Comparison of ENCODE assay signal across 8 cellular contexts in the genomic region with DNA sequence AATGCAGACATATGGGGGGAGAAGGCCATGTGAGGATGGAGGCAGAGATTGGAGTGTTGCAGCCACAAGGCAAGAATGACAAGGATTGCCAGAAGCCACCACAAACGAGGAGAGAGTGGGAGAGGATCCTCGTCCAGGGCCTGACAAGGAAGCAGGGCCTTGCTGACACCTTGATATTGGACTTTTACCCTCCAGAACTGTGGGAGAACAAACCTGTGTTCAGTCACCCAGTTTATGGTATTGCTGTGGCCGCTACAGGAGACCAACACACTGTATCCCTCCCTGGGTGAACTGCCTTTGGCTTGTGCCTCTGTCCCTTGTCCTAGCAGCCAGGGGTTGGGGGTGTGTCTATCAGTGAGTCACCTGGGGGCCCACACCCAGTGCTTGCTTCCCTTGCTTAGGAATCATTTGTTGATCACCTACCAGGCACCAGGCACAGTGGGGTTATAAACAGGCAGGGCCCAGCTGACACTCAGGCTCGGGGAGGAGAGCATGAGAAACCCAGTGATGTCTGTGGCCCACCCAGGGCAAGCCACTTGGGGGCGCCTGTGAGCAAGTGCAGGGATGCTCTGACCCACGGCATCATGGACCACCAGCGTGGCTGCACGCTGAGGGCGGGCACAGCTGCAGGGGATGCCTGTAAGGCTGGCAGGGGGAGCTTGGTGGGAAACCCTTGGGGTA. TPM values are rescaled to one million over a fixed set of nuclear protein-coding genes. Genes with fewer than 3 reads are reported as not detected.
DNase-seq lines count a peak whose midpoint lies in the region; ATAC-seq, FAIRE-seq and TF ChIP-seq lines count a peak whose summit lies in the region.

No MANE protein-coding gene starts in this region.

- no peaks in the 10 kb centered on the region for H3K36me3 ChIP-seq in Caco-2 (ENCODE audit: control insufficient read depth, insufficient read depth, low read length)
- no peaks in the 10 kb centered on the region for H3K36me3 ChIP-seq in HepG2 (replicated peaks in 1 of 2; ENCODE audit: control insufficient read depth in 1 of 2, insufficient read depth in 2 of 2, low read length in 2 of 2)
- H3K36me3 ChIP-seq in sigmoid colon = no peaks in the 10 kb centered on the region

- H3K27ac ChIP-seq in HepG2 (ENCODE audit: extremely low read length, insufficient read depth, low read length) = no peak overlapping the region
- H3K27ac ChIP-seq in sigmoid colon = no peak overlapping the region

- H3K4me1 Mint-ChIP-seq in Caco-2 (ENCODE audit: low read depth, unreplicated experiment) = no peaks in the 10 kb centered on the region
- H3K4me1 Mint-ChIP-seq in HFFc6 (ENCODE audit: low read depth) = no peaks in the 10 kb centered on the region

- no peaks in the 10 kb centered on the region for H3K4me1 ChIP-seq in Caco-2
- H3K4me1 ChIP-seq in HepG2 (ENCODE audit: insufficient read depth, low read length) = peaks cover 25% of the 10 kb centered on the region
- peaks cover 0 to 5% (median 0%) of the 10 kb centered on the region in 4 donors for H3K4me1 ChIP-seq in sigmoid colon

- no peaks in the 10 kb centered on the region for H3K27me3 Mint-ChIP-seq in Caco-2 (ENCODE audit: insufficient read depth, unreplicated experiment)
- peaks cover 6% of the 10 kb centered on the region for H3K27me3 Mint-ChIP-seq in HFFc6 (ENCODE audit: insufficient read depth)

- no peaks in the 10 kb centered on the region for H3K9me3 Mint-ChIP-seq in Caco-2 (ENCODE audit: unreplicated experiment)
- no peaks in the 10 kb centered on the region for H3K9me3 Mint-ChIP-seq in HFFc6

- H3K36me3 Mint-ChIP-seq in Caco-2 (ENCODE audit: insufficient read depth, unreplicated experiment) (peaks cover 6% of the 10 kb centered on the region), HFFc6 (ENCODE audit: low read depth) (no peaks in the 10 kb centered on the region)

- POLR2A ChIA-PET in Caco-2 (lab: Charles Lee) (no interaction called here), HepG2 (lab: Yijun Ruan, JAX) (no interaction called here)

- H3K9me3 ChIP-seq in Caco-2 (no peaks in the 10 kb centered on the region), HepG2 (ENCODE audit: low read length) (no peaks in the 10 kb centered on the region), sigmoid colon (no peaks in the 10 kb centered on the region)

- ATAC-seq in HepG2 (peak; percentile 40), HG03378 (IDR thresholded peaks at IDR 0.05; ENCODE audit: unreplicated experiment) (no peak), GM19452 (IDR thresholded peaks at IDR 0.05; ENCODE audit: unreplicated experiment) (no peak), HG03565 (IDR thresholded peaks at IDR 0.05; ENCODE audit: unreplicated experiment) (no peak)

- H4K20me1 ChIP-seq in HepG2 (ENCODE audit: insufficient read depth, low read length) = no peaks in the 10 kb centered on the region

- WGBS in HepG2 (ENCODE audit: low lambda C conversion rate) = 16% methylated on average over 9 of the region's 9 CpGs
- 62 to 76% methylated on average over 9 of the region's 9 CpGs for WGBS in sigmoid colon, 2 donors

- H3K4me2 ChIP-seq in HepG2 (ENCODE audit: low read depth, low read length) = no peak overlapping the region

- peak; percentile 28 to 29 for TF ChIP-seq CTCF in Caco-2 (IDR thresholded peaks at IDR 0.05; ENCODE audit: insufficient read depth in 1 of 2, low read depth in 1 of 2, low read length in 1 of 2, severe bottlenecking in 1 of 2, unreplicated experiment in 1 of 2)
- peak; percentile 74 for TF ChIP-seq CTCF in HFFc6 (IDR thresholded peaks at IDR 0.05)
- TF ChIP-seq CTCF in HepG2 (CRISPR knock-in tag; IDR thresholded peaks at IDR 0.05) = peak; percentile 86
- peak in 1 of 4 experiments; percentile 19 for TF ChIP-seq CTCF in sigmoid colon (IDR thresholded peaks at IDR 0.05)

- no peak overlapping the region for H3K4me3 Mint-ChIP-seq in Caco-2 (ENCODE audit: unreplicated experiment)
- no peak overlapping the region for H3K4me3 Mint-ChIP-seq in HFFc6

- no peaks in the 10 kb centered on the region for H3K79me2 ChIP-seq in HepG2 (ENCODE audit: insufficient read depth, low read length)

- H3K27ac Mint-ChIP-seq in Caco-2 (ENCODE audit: unreplicated experiment) (no peak overlapping the region), HFFc6 (no peak overlapping the region)

- H3K27me3 ChIP-seq in Caco-2 (replicated peaks; ENCODE audit: control insufficient read depth, insufficient read depth, low read length) (no peaks in the 10 kb centered on the region), HepG2 (ENCODE audit: control insufficient read depth in 1 of 2, insufficient read depth in 2 of 2, low read length in 2 of 2) (peaks cover 2 to 26% of the 10 kb centered on the region in 2 experiments; a peak in 3 of 5 replicates), sigmoid colon (no peaks in the 10 kb centered on the region)

- in situ Hi-C loops in HepG2 (cut with HindIII; ENCODE audit: extremely low pct_ligation_motif_present, low pct_unique_long_range_greater_than_20kb) = loop anchor here (10.0 kb wide), 1 partner anchor 109 kb away; no protein-coding TSS in a partner anchor

- peak; percentile 31; the same call in 1 of the 2 replicates for TF ChIP-seq RAD21 in HepG2 (CRISPR knock-in tag; IDR thresholded peaks at IDR 0.05)

- H3K4me3 ChIP-seq in Caco-2 (ENCODE audit: low read depth, low read length) = no peak overlapping the region
- no peak overlapping the region for H3K4me3 ChIP-seq in HepG2 (replicated peaks in 1 of 3; ENCODE audit: insufficient read depth in 1 of 3, low read depth in 2 of 3, low read length in 3 of 3)
- H3K4me3 ChIP-seq in sigmoid colon = no peak overlapping the region

- TF ChIP-seq POLR2A in HepG2 (IDR thresholded peaks at IDR 0.05; ENCODE audit: insufficient read depth in 1 of 2, low read depth in 2 of 2, low read length in 2 of 2) (no peak), sigmoid colon (IDR thresholded peaks at IDR 0.05) (no peak)

- no TSS peak for BruUV-seq in Caco-2 (replicated peaks; lab: Mats Ljungman, UMichigan)
- no TSS peak for BruUV-seq in HepG2 (replicated peaks; lab: Mats Ljungman, UMichigan)

- DNase-seq in Caco-2 (peak; percentile 22 to 46), HFFc6 (no peak), activated T-cell treated with anti-CD3 and anti-CD28 coated beads for 48 hours (ENCODE audit: low read depth) (peak; percentile 55), HepG2 (ENCODE audit: low spot score) (no peak), sigmoid colon (no peak)

- no peak for FAIRE-seq in HepG2 (lab: Jason Lieb, UNC)

- TF ChIP-seq EP300 in HepG2 (IDR thresholded peaks at IDR 0.05; ENCODE audit: low read depth in 2 of 2, low read length in 2 of 2) (no peak), HepG2 (CRISPR knock-in tag; IDR thresholded peaks at IDR 0.05; ENCODE audit: borderline replicate concordance) (no peak), sigmoid colon (IDR thresholded peaks at IDR 0.05) (no peak)

- H2AFZ ChIP-seq in HepG2 (ENCODE audit: low read length) = no peak overlapping the region

- intact Hi-C loops in Caco-2 (cut with micrococcal nuclease; ENCODE audit: unreplicated experiment) = no loop called here
- intact Hi-C loops in HepG2 (cut with micrococcal nuclease; ENCODE audit: unreplicated experiment) = loop anchor here (1.0 to 2.0 kb wide), 2 partner anchors 15 to 107 kb away; no protein-coding TSS in a partner anchor
- intact Hi-C loops in sigmoid colon (cut with DNase I) = loop anchor here (5.0 kb wide), 1 partner anchor 106 kb away; no protein-coding TSS in a partner anchor

- no peak overlapping the region for H3K9ac ChIP-seq in HepG2 (ENCODE audit: insufficient read depth, low read depth, low read length)

- CTCF ChIA-PET in Caco-2 (lab: Charles Lee) = interaction anchor here (1.0 to 1.2 kb wide), 2 partner anchors 107 to 130 kb away, joined by 3 to 5 read pairs; no protein-coding TSS in a partner anchor
- CTCF ChIA-PET in HepG2 (lab: Yijun Ruan, JAX; ENCODE audit: low intra/inter-chr PET ratio, low total read pairs) = interaction anchor here (0.7 to 1.1 kb wide), 2 partner anchors 106 to 475 kb away, joined by 3 read pairs; no protein-coding TSS in a partner anchor

RNA-seq across cellular contexts. Expression of gene TMEM185B, which starts 17.2 kb away (rescaled TPM):
- 67.3 and 69.9 TPM in 2 replicates for total RNA-seq in Caco-2 (2022)
- total RNA-seq in HFFc6 (2021; fragmentation: NEBNext Ultra II Directional; extraction: Animal tissue kit (Norgen Biotek cat#: 25700)) = 10 to 100 TPM; 29.2 to 36.4 (median 31.3) TPM
- total RNA-seq in HepG2 (2016; rRNA removed; fragmentation: Illumina TruSeq; extraction: Trizol) = 3.5 and 7.0 TPM in 2 replicates
- 1.2 and 1.8 TPM in 2 replicates for total RNA-seq in HepG2 (2016; cell fraction: cytosol; rRNA removed; fragmentation: Illumina TruSeq; extraction: Trizol; ENCODE audit: low read depth)
- 2.9 and 6.9 TPM in 2 replicates for total RNA-seq in HepG2 (2016; cell fraction: insoluble cytoplasmic fraction; rRNA removed; fragmentation: Illumina TruSeq; extraction: Trizol)
- total RNA-seq in HepG2 (2016; cell fraction: membrane; rRNA removed; fragmentation: Illumina TruSeq; extraction: Trizol) = 3.8 and 4.7 TPM in 2 replicates
- 6.4 and 7.9 TPM in 2 replicates for total RNA-seq in HepG2 (2016; cell fraction: nucleus; rRNA removed; fragmentation: Illumina TruSeq; extraction: Trizol)
- polyA plus RNA-seq in HepG2 (2011; rRNA removed) = 5.6 and 5.7 TPM in 2 replicates
- polyA plus RNA-seq in HepG2 (2011; cell fraction: cytosol; rRNA removed) = 6.0 and 6.3 TPM in 2 replicates
- 9.5 and 9.8 TPM in 2 replicates for polyA plus RNA-seq in HepG2 (2011; cell fraction: nucleus; rRNA removed)
- polyA plus RNA-seq in HepG2 (2012) = 7.3 and 7.8 TPM in 2 replicates
- 1.2 and 1.8 TPM in 2 replicates for polyA plus RNA-seq in HepG2 (2016; cell fraction: cytosol; fragmentation: Illumina TruSeq; extraction: Trizol; ENCODE audit: low read depth)
- polyA plus RNA-seq in HepG2 (2016; cell fraction: insoluble cytoplasmic fraction; fragmentation: Illumina TruSeq; extraction: Trizol; ENCODE audit: low read depth) = 3.2 and 5.0 TPM in 2 replicates
- 2.4 and 3.2 TPM in 2 replicates for polyA plus RNA-seq in HepG2 (2016; cell fraction: membrane; fragmentation: Illumina TruSeq; extraction: Trizol; ENCODE audit: low read depth)
- 8.5 and 10.2 TPM in 2 replicates for polyA plus RNA-seq in HepG2 (2016; cell fraction: nucleus; fragmentation: Illumina TruSeq; extraction: Trizol; ENCODE audit: insufficient read depth, low read depth)
- 13.7 and 14.5 TPM in 2 replicates for polyA minus RNA-seq in HepG2 (2011; rRNA and poly(A)+ RNA removed; ENCODE audit: low replicate concordance)
- 4.8 and 5.5 TPM in 2 replicates for polyA minus RNA-seq in HepG2 (2011; cell fraction: cytosol; rRNA and poly(A)+ RNA removed)
- 5.2 and 7.0 TPM in 2 replicates for polyA minus RNA-seq in HepG2 (2011; cell fraction: nucleus; rRNA and poly(A)+ RNA removed)
- total RNA-seq in sigmoid colon = 10 to 100 TPM; 16.8 to 32.1 (median 25.0) TPM
- 1 to 10 TPM; 1.6 to 9.7 (median 1.8) TPM for polyA plus RNA-seq in sigmoid colon

RNA-seq across cellular contexts. Expression of gene RALB, which starts 46.6 kb away (rescaled TPM):
- total RNA-seq in Caco-2 (2022) (56.5 and 59.4 TPM in 2 replicates), HepG2 (2016; rRNA removed; fragmentation: Illumina TruSeq; extraction: Trizol) (43.2 and 65.4 TPM in 2 replicates), sigmoid colon (10 to 100 TPM; 47.9 to 60.2 (median 50.5) TPM)
- 10 to 100 TPM; 60.1 to 72.5 (median 69.2) TPM for total RNA-seq in HFFc6 (2021; fragmentation: NEBNext Ultra II Directional; extraction: Animal tissue kit (Norgen Biotek cat#: 25700))
- 14.7 and 15.0 TPM in 2 replicates for total RNA-seq in HepG2 (2016; cell fraction: cytosol; rRNA removed; fragmentation: Illumina TruSeq; extraction: Trizol; ENCODE audit: low read depth)
- 46.9 and 63.2 TPM in 2 replicates for total RNA-seq in HepG2 (2016; cell fraction: insoluble cytoplasmic fraction; rRNA removed; fragmentation: Illumina TruSeq; extraction: Trizol)
- 40.6 and 40.7 TPM in 2 replicates for total RNA-seq in HepG2 (2016; cell fraction: membrane; rRNA removed; fragmentation: Illumina TruSeq; extraction: Trizol)
- total RNA-seq in HepG2 (2016; cell fraction: nucleus; rRNA removed; fragmentation: Illumina TruSeq; extraction: Trizol) = 18.9 and 20.9 TPM in 2 replicates
- polyA plus RNA-seq in HepG2 (2011; rRNA removed) (28.5 and 37.8 TPM in 2 replicates), sigmoid colon (100 to 1,000 TPM in 2 of 3 donors, 10 to 100 TPM in 1; 86.6 to 143 (median 118) TPM)
- polyA plus RNA-seq in HepG2 (2011; cell fraction: cytosol; rRNA removed) = 27.1 and 34.7 TPM in 2 replicates
- polyA plus RNA-seq in HepG2 (2011; cell fraction: nucleus; rRNA removed) = 7.9 and 9.7 TPM in 2 replicates
- 25.9 and 28.9 TPM in 2 replicates for polyA plus RNA-seq in HepG2 (2012)
- polyA plus RNA-seq in HepG2 (2016; cell fraction: cytosol; fragmentation: Illumina TruSeq; extraction: Trizol; ENCODE audit: low read depth) = 17.5 and 21.3 TPM in 2 replicates
- polyA plus RNA-seq in HepG2 (2016; cell fraction: insoluble cytoplasmic fraction; fragmentation: Illumina TruSeq; extraction: Trizol; ENCODE audit: low read depth) = 77.8 and 83.3 TPM in 2 replicates
- polyA plus RNA-seq in HepG2 (2016; cell fraction: membrane; fragmentation: Illumina TruSeq; extraction: Trizol; ENCODE audit: low read depth) = 40.5 and 41.2 TPM in 2 replicates
- polyA plus RNA-seq in HepG2 (2016; cell fraction: nucleus; fragmentation: Illumina TruSeq; extraction: Trizol; ENCODE audit: insufficient read depth, low read depth) = 29.6 and 37.1 TPM in 2 replicates
- polyA minus RNA-seq in HepG2 (2011; rRNA and poly(A)+ RNA removed; ENCODE audit: low replicate concordance) = 7.6 and 34.5 TPM in 2 replicates
- 18.2 and 26.6 TPM in 2 replicates for polyA minus RNA-seq in HepG2 (2011; cell fraction: cytosol; rRNA and poly(A)+ RNA removed)
- 11.1 and 12.7 TPM in 2 replicates for polyA minus RNA-seq in HepG2 (2011; cell fraction: nucleus; rRNA and poly(A)+ RNA removed)

Comparison
In these comparisons a context has a peak if more than half of its experiments do, and no peak if none do; other contexts are left out.
1. DNase-seq: peak in Caco-2 (2 of 2) and activated T-cell treated with anti-CD3 and anti-CD28 coated beads for 48 hours (single experiment); none in HFFc6 (single experiment), HepG2 (single experiment) and sigmoid colon (single experiment).